ENCODE assay signal across 11 cellular contexts in genomic region chr10:775245-776075, GRCh38.
DNase-seq lines count a peak whose midpoint lies in the region; ATAC-seq and TF ChIP-seq lines count a peak whose summit lies in the region.
"Had no signal": no experiment of that assay in that cellular context is flagged by ENCODE, and none has a peak within 500 bp of the region (broad histone marks: within the 10 kb centered on the region; RNA-seq: fewer than 3 reads in every experiment).

No MANE protein-coding gene starts in this region.

- intact Hi-C loops in tibial artery (cut with DNase I; ENCODE audit: low total_unique reads), result no loop called here

- no peak overlapping the region for H3K27ac ChIP-seq in RWPE1
- H3K27ac ChIP-seq in tibial artery, result peak overlapping the region; percentile 17
- H3K27ac ChIP-seq: thyroid gland had no signal

- no peak overlapping the region for H3K27ac Mint-ChIP-seq in activated naive CD8-positive, alpha-beta T cell treated with anti-CD3 and anti-CD28 coated beads, Interleukin-2, amount 50 U/mL, for 24 hours
- no peak overlapping the region for H3K27ac Mint-ChIP-seq in activated naive CD8-positive, alpha-beta T cell treated with anti-CD3 and anti-CD28 coated beads for 36 hours
- H3K27ac Mint-ChIP-seq: T-helper 2 cell treated with Interferon-gamma antibody and Interleukin-4, amounts not matched to agents 5 μg/mL and 100 μg/mL, for 36 hours had no signal

- no peaks in the 10 kb centered on the region for H3K4me1 Mint-ChIP-seq in activated naive CD8-positive, alpha-beta T cell treated with anti-CD3 and anti-CD28 coated beads, Interleukin-2, amount 50 U/mL, for 24 hours
- no peaks in the 10 kb centered on the region for H3K4me1 Mint-ChIP-seq in activated naive CD8-positive, alpha-beta T cell treated with anti-CD3 and anti-CD28 coated beads for 36 hours

- CTCF ChIA-PET in RWPE1 (lab: Yijun Ruan, JAX), result no interaction called here

- H3K4me3 Mint-ChIP-seq in activated naive CD8-positive, alpha-beta T cell treated with anti-CD3 and anti-CD28 coated beads, Interleukin-2, amount 50 U/mL, for 24 hours, result no peak overlapping the region
- H3K4me3 Mint-ChIP-seq in activated naive CD8-positive, alpha-beta T cell treated with anti-CD3 and anti-CD28 coated beads for 36 hours, result no peak overlapping the region
- H3K4me3 Mint-ChIP-seq: T-helper 2 cell treated with Interferon-gamma antibody and Interleukin-4, amounts not matched to agents 5 μg/mL and 100 μg/mL, for 36 hours had no signal

- H3K4me3 ChIP-seq in tibial artery, result peak overlapping the region; percentile 17 to 19
- H3K4me3 ChIP-seq: thyroid gland had no signal

- no peaks in the 10 kb centered on the region for H3K9me3 ChIP-seq in tibial artery
- H3K9me3 ChIP-seq: thyroid gland had no signal

- DNase-seq in activated naive CD8-positive, alpha-beta T cell treated with anti-CD3 and anti-CD28 coated beads, Interleukin-2, amount 50 U/mL, for 24 hours, result no peak
- no peak for DNase-seq in activated naive CD8-positive, alpha-beta T cell treated with anti-CD3 and anti-CD28 coated beads for 36 hours
- DNase-seq in RWPE1 (ENCODE audit: low spot score) (peak; percentile 42), iPS-NIHi11 (ENCODE audit: low spot score) (peak; percentile 33), tibial artery (peak; percentile 42 to 92), NCI-H146 treated with DMSO at 0.1 percent for 48 hours (lab: John Stamatoyannopoulos, UW; ENCODE audit: unreplicated experiment) (no peak), NCI-H2081 (lab: John Stamatoyannopoulos, UW) (no peak)
- DNase-seq: Karpas-422, thyroid gland had no signal

- no peaks in the 10 kb centered on the region for H3K27me3 Mint-ChIP-seq in activated naive CD8-positive, alpha-beta T cell treated with anti-CD3 and anti-CD28 coated beads, Interleukin-2, amount 50 U/mL, for 24 hours
- H3K27me3 Mint-ChIP-seq in activated naive CD8-positive, alpha-beta T cell treated with anti-CD3 and anti-CD28 coated beads for 36 hours, result peaks cover 7% of the 10 kb centered on the region

- no peaks in the 10 kb centered on the region for H3K9me3 Mint-ChIP-seq in activated naive CD8-positive, alpha-beta T cell treated with anti-CD3 and anti-CD28 coated beads, Interleukin-2, amount 50 U/mL, for 24 hours
- H3K9me3 Mint-ChIP-seq in activated naive CD8-positive, alpha-beta T cell treated with anti-CD3 and anti-CD28 coated beads for 36 hours, result no peaks in the 10 kb centered on the region
- H3K9me3 Mint-ChIP-seq: T-helper 2 cell treated with Interferon-gamma antibody and Interleukin-4, amounts not matched to agents 5 μg/mL and 100 μg/mL, for 36 hours had no signal

- H3K4me1 ChIP-seq in tibial artery, result peaks cover 0 to 13% (median 11%) of the 10 kb centered on the region in 4 donors
- H3K4me1 ChIP-seq: thyroid gland had no signal

- no peaks in the 10 kb centered on the region for H3K36me3 ChIP-seq in tibial artery
- H3K36me3 ChIP-seq: thyroid gland had no signal

- no peaks in the 10 kb centered on the region for H3K36me3 Mint-ChIP-seq in activated naive CD8-positive, alpha-beta T cell treated with anti-CD3 and anti-CD28 coated beads, Interleukin-2, amount 50 U/mL, for 24 hours (ENCODE audit: low read depth)
- no peaks in the 10 kb centered on the region for H3K36me3 Mint-ChIP-seq in activated naive CD8-positive, alpha-beta T cell treated with anti-CD3 and anti-CD28 coated beads for 36 hours

- peaks cover 0 to 6% of the 10 kb centered on the region in 2 donors for H3K27me3 ChIP-seq in tibial artery
- H3K27me3 ChIP-seq: thyroid gland had no signal

- ATAC-seq in activated naive CD8-positive, alpha-beta T cell treated with anti-CD3 and anti-CD28 coated beads, Interleukin-2, amount 50 U/mL, for 24 hours, result peak; percentile 38
- no peak for ATAC-seq in HG03442 (IDR thresholded peaks at IDR 0.05; ENCODE audit: unreplicated experiment)

- POLR2A ChIA-PET in RWPE1 (lab: Yijun Ruan, JAX; ENCODE audit: low non-redundant PET), result no interaction called here

- no peak for TF ChIP-seq CTCF in RWPE1 (conservative IDR thresholded peaks at IDR 0.05; ENCODE audit: low read depth)
- TF ChIP-seq CTCF in tibial artery (IDR thresholded peaks at IDR 0.05), result no peak

Comparison
In these comparisons a context has a peak if more than half of its experiments do, and no peak if none do; other contexts are left out.
1. DNase-seq: peak in RWPE1 (single experiment), iPS-NIHi11 (single experiment) and tibial artery (2 of 2); none in activated naive CD8-positive, alpha-beta T cell treated with anti-CD3 and anti-CD28 coated beads, Interleukin-2, amount 50 U/mL, for 24 hours (single experiment), activated naive CD8-positive, alpha-beta T cell treated with anti-CD3 and anti-CD28 coated beads for 36 hours (single experiment), NCI-H146 treated with DMSO at 0.1 percent for 48 hours (single experiment) and NCI-H2081 (0 of 2).